1 cellular context compared by ENCODE assay signal in genomic region chr16:30787613-30788378, GRCh38.
TF ChIP-seq lines count a peak whose summit lies in the region.

No MANE protein-coding gene starts in this region.

TF ChIP-seq in H1, 55 proteins besides CTCF, POLR2A, EP300 and RAD21:
- TF ChIP-seq CHD1 (IDR thresholded peaks at IDR 0.05; ENCODE audit: low read depth, low read length) (no peak), BCL11A (IDR thresholded peaks at IDR 0.05; ENCODE audit: low read depth in 2 of 2, low read length in 2 of 2) (no peak), KDM4A (IDR thresholded peaks at IDR 0.05; ENCODE audit: low read depth, low read length, severe bottlenecking) (peak; percentile 14)
